In the genomic region with DNA sequence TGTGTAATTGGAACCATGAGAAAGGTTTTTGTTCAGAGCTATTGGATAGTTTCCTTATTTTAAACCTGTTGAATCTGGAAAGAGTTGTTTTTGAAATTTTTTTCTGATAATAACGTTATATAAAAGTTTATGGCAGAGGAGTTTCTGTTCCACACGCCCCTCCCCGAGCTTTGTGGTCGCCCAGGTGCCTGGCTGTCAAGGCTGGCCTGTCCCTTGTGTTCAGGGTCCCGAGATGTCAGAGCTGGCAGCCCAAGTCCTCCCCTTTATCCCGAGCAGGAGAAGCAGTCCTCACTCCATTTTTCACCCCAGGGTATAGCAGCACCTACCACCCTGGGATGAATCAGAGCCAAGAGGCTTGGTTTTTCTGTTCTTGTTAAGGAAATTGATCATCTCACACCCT, we compare ENCODE assay signal across 13 cellular contexts. TPM values are rescaled to one million over a fixed set of nuclear protein-coding genes. Genes with fewer than 3 reads are reported as not detected.
DNase-seq lines count a peak whose midpoint lies in the region; ATAC-seq and TF ChIP-seq lines count a peak whose summit lies in the region.
"Had no signal": no experiment of that assay in that cellular context is flagged by ENCODE, and none has a peak within 500 bp of the region (broad histone marks: within the 10 kb centered on the region; RNA-seq: fewer than 3 reads in every experiment).

No MANE protein-coding gene starts in this region.

- no peaks in the 10 kb centered on the region for H3K27me3 ChIP-seq in DND-41 (ENCODE audit: insufficient read depth, low read length, poor library complexity)
- no peaks in the 10 kb centered on the region for H3K27me3 ChIP-seq in KMS-11 (ENCODE audit: insufficient read depth, low read depth)
- no peaks in the 10 kb centered on the region for H3K27me3 ChIP-seq in effector memory CD4-positive, alpha-beta T cell (replicated peaks; ENCODE audit: control insufficient read depth, insufficient read depth, low read length, poor library complexity, severe bottlenecking)
- H3K27me3 ChIP-seq: MG63, right lobe of liver had no signal

- H3K36me3 Mint-ChIP-seq in osteocyte (ENCODE audit: unreplicated experiment) = peaks cover 8% of the 10 kb centered on the region

- H3K9me3 ChIP-seq in DND-41 (ENCODE audit: insufficient read depth, low read length, severe bottlenecking) = no peaks in the 10 kb centered on the region
- no peaks in the 10 kb centered on the region for H3K9me3 ChIP-seq in effector memory CD4-positive, alpha-beta T cell (ENCODE audit: control insufficient read depth, low read length)
- H3K9me3 ChIP-seq: MG63, right lobe of liver had no signal

- no peak for ATAC-seq in DND-41 (ENCODE audit: insufficient read depth, low read depth)
- no peak for ATAC-seq in HG02852 (IDR thresholded peaks at IDR 0.05; ENCODE audit: unreplicated experiment)

- no peaks in the 10 kb centered on the region for H3K27me3 Mint-ChIP-seq in osteocyte (ENCODE audit: unreplicated experiment)

- peak overlapping the region in 1 of 2 experiments; percentile 55; a peak in 2 of 4 replicates for H3K4me3 ChIP-seq in DND-41 (ENCODE audit: low read depth in 1 of 2, low read length in 2 of 2)
- no peak overlapping the region for H3K4me3 ChIP-seq in KMS-11 (IDR thresholded peaks at IDR 0.05; ENCODE audit: insufficient read depth, low read depth, low read length)
- H3K4me3 ChIP-seq in effector memory CD4-positive, alpha-beta T cell (ENCODE audit: insufficient read depth, low read depth, low read length, poor library complexity, severe bottlenecking) = no peak overlapping the region
- H3K4me3 ChIP-seq: MG63, right lobe of liver had no signal

- H3K4me2 ChIP-seq in DND-41 (ENCODE audit: insufficient read depth, low read length) = peak overlapping the region; percentile 79
- H3K4me2 ChIP-seq in KMS-11 = peak overlapping the region; percentile 99

- H3K27ac ChIP-seq in DND-41 (ENCODE audit: low read length) (peak overlapping the region; percentile 99), KMS-11 (peak overlapping the region; percentile 97)
- peak overlapping the region; percentile 92 for H3K27ac ChIP-seq in effector memory CD4-positive, alpha-beta T cell (ENCODE audit: insufficient read depth, low read length, poor library complexity, severe bottlenecking)
- H3K27ac ChIP-seq: right lobe of liver had no signal

- TF ChIP-seq CTCF in DND-41 (IDR thresholded peaks at IDR 0.05; ENCODE audit: borderline replicate concordance, extremely low read depth, low read length, poor library complexity, severe bottlenecking) (no peak), KMS-11 (conservative IDR thresholded peaks at IDR 0.05; ENCODE audit: low read depth, low read length) (no peak), osteocyte (IDR thresholded peaks at IDR 0.05) (no peak)

- H3K4me1 ChIP-seq in DND-41 (ENCODE audit: insufficient read depth, low read length) (peaks cover 77% of the 10 kb centered on the region), KMS-11 (ENCODE audit: low read depth, poor library complexity, severe bottlenecking) (peaks cover 68% of the 10 kb centered on the region)
- peaks cover 57% of the 10 kb centered on the region for H3K4me1 ChIP-seq in effector memory CD4-positive, alpha-beta T cell (ENCODE audit: control insufficient read depth, insufficient read depth, low read length, poor library complexity, severe bottlenecking)
- H3K4me1 ChIP-seq: right lobe of liver had no signal

- H4K20me1 ChIP-seq in DND-41 (ENCODE audit: insufficient read depth, low read length) (peaks cover 14% of the 10 kb centered on the region; the same call in 1 of the 2 replicates), KMS-11 (ENCODE audit: insufficient read depth) (no peaks in the 10 kb centered on the region)

- no peaks in the 10 kb centered on the region for H3K9me3 Mint-ChIP-seq in osteocyte (ENCODE audit: unreplicated experiment)

- H2AFZ ChIP-seq in DND-41 (ENCODE audit: low read depth, low read length) (no peak overlapping the region), KMS-11 (ENCODE audit: low read depth) (no peak overlapping the region)

- DNase-seq in DND-41 = peak; percentile 61
- no peak for DNase-seq in effector memory CD4-positive, alpha-beta T cell
- DNase-seq in osteocyte (ENCODE audit: extremely low spot score, unreplicated experiment) = no peak
- no peak for DNase-seq in DMS 273 (lab: John Stamatoyannopoulos, UW; ENCODE audit: unreplicated experiment)
- DNase-seq in GM19238 (ENCODE audit: insufficient read length, low spot score) = no peak
- DNase-seq: caudate nucleus, MG63, NCI-H526 treated with DMSO at 0.1 percent for 48 hours, right lobe of liver had no signal

- H3K4me3 Mint-ChIP-seq in osteocyte (ENCODE audit: unreplicated experiment) = no peak overlapping the region

- H3K36me3 ChIP-seq in DND-41 (ENCODE audit: insufficient read depth, low read length) (peaks cover 52% of the 10 kb centered on the region), KMS-11 (ENCODE audit: insufficient read depth) (no peaks in the 10 kb centered on the region; the same call in 1 of the 2 replicates)
- H3K36me3 ChIP-seq in effector memory CD4-positive, alpha-beta T cell (ENCODE audit: control insufficient read depth, insufficient read depth, low read length) = peaks cover 10% of the 10 kb centered on the region

- peak overlapping the region; percentile 54 for H3K27ac Mint-ChIP-seq in osteocyte (ENCODE audit: unreplicated experiment)

- peaks cover 46% of the 10 kb centered on the region for H3K4me1 Mint-ChIP-seq in osteocyte (ENCODE audit: unreplicated experiment)

- H3K9ac ChIP-seq in DND-41 (ENCODE audit: low read depth, low read length) (peak overlapping the region; percentile 73), KMS-11 (peak overlapping the region; percentile 72; the same call in 1 of the 2 replicates)

- H3K79me2 ChIP-seq in DND-41 (ENCODE audit: insufficient read depth, low read length) = peaks cover 84% of the 10 kb centered on the region
- peaks cover 15% of the 10 kb centered on the region; the same call in 1 of the 2 replicates for H3K79me2 ChIP-seq in KMS-11 (ENCODE audit: insufficient read depth, low read depth)

RNA-seq across cellular contexts. Expression of a gene that starts 26.2 kb away (rescaled TPM):
- total RNA-seq in osteocyte = not detected in 2 replicates
- total RNA-seq: frontal cortex, H1, right lobe of liver had no signal
